ENCODE assay signal across 1 cellular context in the genomic region with DNA sequence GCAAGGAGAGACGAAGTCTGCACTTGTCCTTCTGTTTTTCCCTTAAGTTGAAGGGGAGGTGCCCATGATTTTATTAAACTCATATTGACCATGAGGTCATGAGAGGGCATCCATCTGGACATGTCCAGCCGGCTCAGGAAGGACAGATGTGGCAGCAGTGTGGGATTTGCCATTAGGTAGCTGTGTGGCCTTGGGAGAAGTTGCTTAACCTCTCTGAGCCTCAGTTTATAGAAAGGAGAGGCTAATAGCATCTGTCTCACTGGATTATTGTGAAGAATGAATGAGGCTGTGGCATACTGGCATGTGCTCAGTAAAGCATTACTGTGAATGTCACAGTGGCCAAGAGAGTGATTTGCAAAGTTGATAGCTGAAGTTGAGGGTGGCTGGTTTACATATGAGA.
TF ChIP-seq lines count a peak whose summit lies in the region.

No MANE protein-coding gene starts in this region.

TF ChIP-seq in IMR-90, 13 proteins besides CTCF, POLR2A, EP300 and RAD21 (continued from another document):
- TF ChIP-seq, protein P1, sequence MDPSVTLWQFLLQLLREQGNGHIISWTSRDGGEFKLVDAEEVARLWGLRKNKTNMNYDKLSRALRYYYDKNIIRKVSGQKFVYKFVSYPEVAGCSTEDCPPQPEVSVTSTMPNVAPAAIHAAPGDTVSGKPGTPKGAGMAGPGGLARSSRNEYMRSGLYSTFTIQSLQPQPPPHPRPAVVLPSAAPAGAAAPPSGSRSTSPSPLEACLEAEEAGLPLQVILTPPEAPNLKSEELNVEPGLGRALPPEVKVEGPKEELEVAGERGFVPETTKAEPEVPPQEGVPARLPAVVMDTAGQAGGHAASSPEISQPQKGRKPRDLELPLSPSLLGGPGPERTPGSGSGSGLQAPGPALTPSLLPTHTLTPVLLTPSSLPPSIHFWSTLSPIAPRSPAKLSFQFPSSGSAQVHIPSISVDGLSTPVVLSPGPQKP (IDR thresholded peaks at IDR 0.05; ENCODE audit: borderline replicate concordance, low read depth, low read length) = no peak
- TF ChIP-seq MXI1 (IDR thresholded peaks at IDR 0.05; ENCODE audit: borderline replicate concordance, low read depth, low read length) (no peak), MAZ (IDR thresholded peaks at IDR 0.05; ENCODE audit: borderline replicate concordance, low read depth, low read length) (no peak), SMC3 (IDR thresholded peaks at IDR 0.05; ENCODE audit: low read depth, low read length) (no peak), FOS (IDR thresholded peaks at IDR 0.05; ENCODE audit: low read depth, low read length) (no peak), CEBPB (IDR thresholded peaks at IDR 0.05; ENCODE audit: low read depth, low read length) (no peak), BHLHE40 (IDR thresholded peaks at IDR 0.05; ENCODE audit: low read depth, low read length) (no peak), NFE2L2 (IDR thresholded peaks at IDR 0.05; ENCODE audit: low read depth, low read length) (no peak), CHD1 (IDR thresholded peaks at IDR 0.05; ENCODE audit: low read depth, low read length) (no peak)
- TF ChIP-seq, protein P2, sequence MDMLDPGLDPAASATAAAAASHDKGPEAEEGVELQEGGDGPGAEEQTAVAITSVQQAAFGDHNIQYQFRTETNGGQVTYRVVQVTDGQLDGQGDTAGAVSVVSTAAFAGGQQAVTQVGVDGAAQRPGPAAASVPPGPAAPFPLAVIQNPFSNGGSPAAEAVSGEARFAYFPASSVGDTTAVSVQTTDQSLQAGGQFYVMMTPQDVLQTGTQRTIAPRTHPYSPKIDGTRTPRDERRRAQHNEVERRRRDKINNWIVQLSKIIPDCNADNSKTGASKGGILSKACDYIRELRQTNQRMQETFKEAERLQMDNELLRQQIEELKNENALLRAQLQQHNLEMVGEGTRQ (IDR thresholded peaks at IDR 0.05; ENCODE audit: low read depth, low read length) = no peak
